ENCODE assay signal across 8 cellular contexts in genomic region chr2:20352230-20353216, GRCh38. TPM values are rescaled to one million over a fixed set of nuclear protein-coding genes. Genes with fewer than 3 reads are reported as not detected.
DNase-seq lines count a peak whose midpoint lies in the region; ATAC-seq, FAIRE-seq and TF ChIP-seq lines count a peak whose summit lies in the region.

No MANE protein-coding gene starts in this region.

- 0 out of 2 replicates have a peak overlapping the region, but pooled peaks have one; percentile 16 for H3K9ac ChIP-seq in IMR-90 (ENCODE audit: low read depth, low read length)
- peak overlapping the region; percentile 97 for H3K9ac ChIP-seq in GM12878 (ENCODE audit: control insufficient read depth, insufficient read depth, low read length)
- H3K9ac ChIP-seq in neural cell (ENCODE audit: low read length), result peak overlapping the region; percentile 91

- H3K36me3 ChIP-seq in IMR-90 (ENCODE audit: control insufficient read depth, insufficient read depth, low read length), result no peaks in the 10 kb centered on the region
- peaks cover 0 to 3% of the 10 kb centered on the region in 2 experiments; a peak in 2 of 4 replicates for H3K36me3 ChIP-seq in GM12878 (ENCODE audit: control insufficient read depth in 2 of 2, insufficient read depth in 2 of 2, low read length in 1 of 2)
- H3K36me3 ChIP-seq in neural cell (ENCODE audit: insufficient read depth, low read length), result no peaks in the 10 kb centered on the region

- H3K27me3 ChIP-seq in IMR-90 (ENCODE audit: control insufficient read depth, insufficient read depth, low read length), result no peaks in the 10 kb centered on the region
- H3K27me3 ChIP-seq in GM12878 (replicated peaks in 1 of 2; ENCODE audit: control insufficient read depth in 2 of 2, insufficient read depth in 2 of 2, low read length in 1 of 2), result no peaks in the 10 kb centered on the region
- H3K27me3 ChIP-seq in neural cell (ENCODE audit: insufficient read depth, low read depth, low read length), result no peaks in the 10 kb centered on the region

- H3K9me2 ChIP-seq in neural cell (ENCODE audit: insufficient read depth, low read length), result no peaks in the 10 kb centered on the region

- dilution Hi-C loops in IMR-90 (cut with HindIII; ENCODE audit: low sequenced_read_pairs, unreplicated experiment), result no loop called here

- H2AK9ac ChIP-seq in IMR-90 (replicated peaks; ENCODE audit: low read depth, low read length, poor library complexity), result no peak overlapping the region

- SMC1A ChIA-PET in GM12878 (lab: Charles Lee; ENCODE audit: uncharacterized antibody, unreplicated experiment), result interaction anchor here (0.6 to 1.9 kb wide), 12 partner anchors 10 to 71 kb away, joined by 3 to 5 read pairs (median 3); no protein-coding TSS in a partner anchor

- no peaks in the 10 kb centered on the region for H3K27me3 Mint-ChIP-seq in activated T-cell treated with anti-CD3 and anti-CD28 coated beads, Interleukin-2, amount 50 U/mL, for 72 hours (ENCODE audit: low read depth)

- peaks cover 4 to 7% of the 10 kb centered on the region in 2 donors for H3K36me3 Mint-ChIP-seq in activated T-cell treated with anti-CD3 and anti-CD28 coated beads, Interleukin-2, amount 50 U/mL, for 72 hours (ENCODE audit: insufficient read depth in 2 of 2)

- FAIRE-seq in GM12878 (lab: Jason Lieb, UNC), result no peak

- no peak overlapping the region for H2BK120ac ChIP-seq in IMR-90 (ENCODE audit: low read depth, low read length)

- H3K9me3 Mint-ChIP-seq in activated T-cell treated with anti-CD3 and anti-CD28 coated beads, Interleukin-2, amount 50 U/mL, for 72 hours, result no peaks in the 10 kb centered on the region

- H3K4me1 ChIP-seq in IMR-90 (ENCODE audit: control insufficient read depth, insufficient read depth, low read length) (peaks cover 9% of the 10 kb centered on the region), GM12878 (ENCODE audit: control insufficient read depth, insufficient read depth, low read length) (peaks cover 15% of the 10 kb centered on the region)

- H3K9me1 ChIP-seq in IMR-90 (ENCODE audit: insufficient read depth, low read length), result peaks cover 8% of the 10 kb centered on the region

- POLR2A ChIA-PET in IMR-90 (lab: Charles Lee; ENCODE audit: unreplicated experiment) (no interaction called here), GM12878 (lab: Charles Lee) (interaction anchor here (1.4 to 2.8 kb wide), 2 partner anchors 10 to 13 kb away, joined by 5 to 11 read pairs; no protein-coding TSS in a partner anchor)

- TF ChIP-seq CTCF in C4-2B (conservative IDR thresholded peaks at IDR 0.05) (no peak), IMR-90 (conservative IDR thresholded peaks at IDR 0.05; ENCODE audit: low read depth, low read length) (no peak), GM12878 (IDR thresholded peaks at IDR 0.05 in 2 of 3, conservative IDR thresholded peaks at IDR 0.05 in 1 of 3; ENCODE audit: control insufficient read depth in 2 of 3, extremely low read depth in 1 of 3, insufficient read depth in 1 of 3, low read depth in 3 of 3, low read length in 3 of 3) (no peak), neural cell (IDR thresholded peaks at IDR 0.05; ENCODE audit: poor library complexity, severe bottlenecking) (no peak)

- H3K4ac ChIP-seq in IMR-90 (ENCODE audit: low read depth, low read length), result peak overlapping the region; percentile 9; the same call in 1 of the 2 replicates

- no peak overlapping the region for H2AK5ac ChIP-seq in IMR-90 (ENCODE audit: low read depth, low read length)

- TF ChIP-seq RAD21 in IMR-90 (IDR thresholded peaks at IDR 0.05; ENCODE audit: low read length) (no peak), GM12878 (IDR thresholded peaks at IDR 0.05; ENCODE audit: insufficient read depth, low read depth, low read length) (no peak), neural cell (conservative IDR thresholded peaks at IDR 0.05) (no peak)

- peaks cover 26% of the 10 kb centered on the region for H4K20me1 ChIP-seq in IMR-90 (ENCODE audit: insufficient read depth, low read length)
- H4K20me1 ChIP-seq in GM12878 (ENCODE audit: control insufficient read depth, insufficient read depth), result peaks cover 7% of the 10 kb centered on the region
- peaks cover 19% of the 10 kb centered on the region for H4K20me1 ChIP-seq in neural cell (ENCODE audit: insufficient read depth)

- in situ Hi-C loops in IMR-90 (cut with MboI; ENCODE audit: low sequenced_read_pairs), result no loop called here
- in situ Hi-C loops in GM12878 (cut with MboI), result no loop called here

- peaks cover 22% of the 10 kb centered on the region for H3K4me1 Mint-ChIP-seq in activated T-cell treated with anti-CD3 and anti-CD28 coated beads, Interleukin-2, amount 50 U/mL, for 72 hours (ENCODE audit: low read depth)

- TF ChIP-seq EP300 in GM12878 (IDR thresholded peaks at IDR 0.05; ENCODE audit: borderline replicate concordance in 1 of 2, control insufficient read depth in 1 of 2, low read depth in 2 of 2, low read length in 2 of 2), result no peak
- no peak for TF ChIP-seq EP300 in neural cell (conservative IDR thresholded peaks at IDR 0.05; ENCODE audit: poor library complexity, severe bottlenecking)

- no peak for DNase-seq in IMR-90
- no peak for DNase-seq in GM12878 (ENCODE audit: low read depth, low spot score)
- no peak for DNase-seq in dermis blood vessel endothelial cell
- no peak for DNase-seq in NK-92 (lab: John Stamatoyannopoulos, UW; ENCODE audit: unreplicated experiment)
- no peak for DNase-seq in activated T-cell treated with anti-CD3 and anti-CD28 coated beads, Interleukin-2, amount 50 U/mL, for 72 hours
- no peak for DNase-seq in GF-D8 (lab: John Stamatoyannopoulos, UW)

- no peak overlapping the region for H2BK15ac ChIP-seq in IMR-90 (ENCODE audit: low read depth, low read length)

- ATAC-seq in IMR-90 (ENCODE audit: low read depth) (no peak), GM12878 (no peak)
- ATAC-seq in activated T-cell treated with anti-CD3 and anti-CD28 coated beads, Interleukin-2, amount 50 U/mL, for 72 hours (replicated peaks in 1 of 2), result no peak

- H3K4me3 Mint-ChIP-seq in activated T-cell treated with anti-CD3 and anti-CD28 coated beads, Interleukin-2, amount 50 U/mL, for 72 hours, result no peak overlapping the region

- CTCF ChIA-PET in IMR-90 (lab: Yijun Ruan, JAX), result no interaction called here
- CTCF ChIA-PET in GM12878 (lab: Yijun Ruan, JAX), result interaction anchor here (0.7 to 4.3 kb wide), 5 partner anchors 10 to 87 kb away, joined by 3 to 29 read pairs (median 4); no protein-coding TSS in a partner anchor

- WGBS in IMR-90 (ENCODE audit: extremely low coverage in 2 of 2, insufficient read length in 1 of 2), 2 experiments, result no CpG with 5 or more reads among the region's 9 CpGs
- 76% methylated on average over 9 of the region's 9 CpGs for WGBS in GM12878 (ENCODE audit: insufficient coverage, insufficient replicate concordance, low lambda C conversion rate, missing lambda C conversion rate)

- intact Hi-C loops in IMR-90 (cut with micrococcal nuclease) (no loop called here), GM12878 (cut with micrococcal nuclease; ENCODE audit: unreplicated experiment) (no loop called here)

- H3K14ac ChIP-seq in IMR-90 (replicated peaks; ENCODE audit: low read depth, low read length), result no peak overlapping the region

- no peak overlapping the region for H2BK5ac ChIP-seq in IMR-90 (ENCODE audit: low read depth, low read length, poor library complexity, severe bottlenecking)

- BruUV-seq in IMR-90 (replicated peaks; lab: Mats Ljungman, UMichigan), result no TSS peak
- BruUV-seq in GM12878 (replicated peaks; lab: Mats Ljungman, UMichigan), result no TSS peak

- H2AFZ ChIP-seq in IMR-90 (replicated peaks; ENCODE audit: low read length, poor library complexity), result peak overlapping the region; percentile 47
- peak overlapping the region; percentile 97 for H2AFZ ChIP-seq in GM12878 (ENCODE audit: control insufficient read depth, low read depth, low read length)
- H2AFZ ChIP-seq in neural cell (ENCODE audit: low read depth, low read length), result no peak overlapping the region

- peaks cover 0 to 20% of the 10 kb centered on the region in 2 experiments; a peak in 3 of 4 replicates for H3K79me1 ChIP-seq in IMR-90 (ENCODE audit: low read depth in 1 of 2, low read length in 2 of 2)

- H3K4me3 ChIP-seq in IMR-90 (ENCODE audit: insufficient read depth, low read depth, low read length) (no peak overlapping the region), GM12878 (peak overlapping the region; percentile 66; the same call in 1 of the 2 replicates), neural cell (ENCODE audit: low read length) (peak overlapping the region; percentile 89)

- H3K18ac ChIP-seq in IMR-90 (ENCODE audit: low read depth, low read length), result no peak overlapping the region

- no peak overlapping the region for H3K56ac ChIP-seq in IMR-90 (ENCODE audit: extremely low read depth, insufficient read depth, low read length)

- H3K23ac ChIP-seq in IMR-90 (ENCODE audit: low read depth, low read length), result peak overlapping the region; percentile 39; the same call in 1 of the 2 replicates

- RAD21 ChIA-PET in GM12878 (lab: Charles Lee; ENCODE audit: unreplicated experiment), result interaction anchor here (0.7 to 1.8 kb wide), 6 partner anchors 11 to 127 kb away, joined by 3 to 11 read pairs (median 3); no protein-coding TSS in a partner anchor

- no peaks in the 10 kb centered on the region for H3K9me3 ChIP-seq in IMR-90 (ENCODE audit: control insufficient read depth, insufficient read depth, low read length)
- H3K9me3 ChIP-seq in GM12878 (replicated peaks; ENCODE audit: control insufficient read depth, insufficient read depth, low read length), result no peaks in the 10 kb centered on the region
- no peaks in the 10 kb centered on the region for H3K9me3 ChIP-seq in neural cell (ENCODE audit: low read length)

- H4K8ac ChIP-seq in IMR-90 (ENCODE audit: low read depth in 2 of 2, low read length in 2 of 2), result peak overlapping the region in 1 of 2 experiments; percentile 98; a peak in 2 of 4 replicates

- H3K27ac Mint-ChIP-seq in activated T-cell treated with anti-CD3 and anti-CD28 coated beads, Interleukin-2, amount 50 U/mL, for 72 hours, result no peak overlapping the region

- H3K4me2 ChIP-seq in IMR-90 (ENCODE audit: low read depth, low read length) (no peak overlapping the region), GM12878 (ENCODE audit: control insufficient read depth, insufficient read depth) (peak overlapping the region; percentile 95), neural cell (ENCODE audit: low read length) (peak overlapping the region; percentile 60)

- H4K5ac ChIP-seq in IMR-90 (ENCODE audit: low read depth, low read length), result peak overlapping the region; percentile 53; the same call in 1 of the 2 replicates

- no peak overlapping the region for H2BK20ac ChIP-seq in IMR-90 (ENCODE audit: low read depth, low read length)

- peaks cover 8% of the 10 kb centered on the region for H3F3A ChIP-seq in neural cell (ENCODE audit: insufficient read depth, low read length, poor library complexity, severe bottlenecking)

- H3K79me2 ChIP-seq in GM12878 (ENCODE audit: control insufficient read depth, insufficient read depth, low read length) (peaks cover 30% of the 10 kb centered on the region), neural cell (replicated peaks; ENCODE audit: insufficient read depth, low read length) (peaks cover 26% of the 10 kb centered on the region)

- H3K27ac ChIP-seq in C4-2B (peak overlapping the region; percentile 97), IMR-90 (ENCODE audit: insufficient read depth, low read length) (no peak overlapping the region), GM12878 (ENCODE audit: control insufficient read depth, insufficient read depth) (peak overlapping the region; percentile 98), neural cell (ENCODE audit: low read length) (peak overlapping the region; percentile 96)

- H4K91ac ChIP-seq in IMR-90 (ENCODE audit: insufficient read depth, low read depth, low read length), result no peak overlapping the region

- TF ChIP-seq POLR2A in IMR-90 (IDR thresholded peaks at IDR 0.05; ENCODE audit: low read depth, low read length) (no peak), GM12878 (IDR thresholded peaks at IDR 0.05; ENCODE audit: low read depth, low read length) (no peak)

RNA-seq across cellular contexts. Expression of gene PUM2, which starts 1.9 kb away (rescaled TPM):
- total RNA-seq in IMR-90 (2012; rRNA removed) (35.6 and 38.4 TPM in 2 replicates), GM12878 (2014; rRNA removed) (20.7 and 22.6 TPM in 2 replicates), GM12878 (2014; rRNA removed; fragmentation: Illumina TruSeq; extraction: Trizol) (30.0 and 31.4 TPM in 2 replicates), GM12878 (2021) (76.9 and 80.2 TPM in 2 replicates), dermis blood vessel endothelial cell (48.0 and 81.2 TPM in 2 replicates)
- polyA plus RNA-seq in IMR-90 (2012; rRNA removed) (16.4 and 18.8 TPM in 2 replicates), GM12878 (2011; rRNA removed) (87.6 and 105 TPM in 2 replicates), GM12878 (2014; fragmentation: Illumina TruSeq; extraction: Trizol) (55.8 and 73.1 TPM in 2 replicates), GM12878 (2014; fragmentation: Nextera tagmentation; extraction: Ambion mirVana) (10 to 100 TPM; 14.5 to 17.8 TPM), GM12878 (2014; rRNA removed) (43.6 and 47.4 TPM in 2 replicates), GM12878 (2016; fragmentation: Nextera tagmentation; extraction: Ambion mirVana) (10 to 100 TPM; 23.9 to 27.4 TPM), neural cell (36.1 and 37.0 TPM in 2 replicates)
- polyA plus RNA-seq in IMR-90 (2012; cell fraction: cytosol; rRNA removed), result 4.5 and 6.3 TPM in 2 replicates
- 8.0 and 28.7 TPM in 2 replicates for polyA plus RNA-seq in IMR-90 (2012; cell fraction: nucleus; rRNA removed; ENCODE audit: low replicate concordance)
- 118 and 124 TPM in 2 replicates for total RNA-seq in GM12878 (2013; cell fraction: nucleolus; rRNA removed)
- polyA plus RNA-seq in GM12878 (2011; ENCODE audit: low read depth), result 21.9 TPM
- 51.9 and 57.3 TPM in 2 replicates for polyA plus RNA-seq in GM12878 (2011; cell fraction: cytosol; rRNA removed)
- 41.2 and 44.4 TPM in 2 replicates for polyA plus RNA-seq in GM12878 (2011; cell fraction: nucleus; rRNA removed)
- 32.6 and 44.2 TPM in 2 replicates for polyA plus RNA-seq in GM12878 (2012)
- polyA minus RNA-seq in GM12878 (2011; rRNA and poly(A)+ RNA removed), result 282 and 345 TPM in 2 replicates
- 67.8 and 78.9 TPM in 2 replicates for polyA minus RNA-seq in GM12878 (2011; cell fraction: cytosol; rRNA and poly(A)+ RNA removed)
- 72.5 and 92.7 TPM in 2 replicates for polyA minus RNA-seq in GM12878 (2011; cell fraction: nucleus; rRNA and poly(A)+ RNA removed)
- polyA minus RNA-seq in neural cell, result 179 and 214 TPM in 2 replicates
- 100 to 1,000 TPM; 109 to 113 TPM for total RNA-seq in activated T-cell treated with anti-CD3 and anti-CD28 coated beads, Interleukin-2, amount 50 U/mL, for 72 hours

Comparison
In these comparisons a context has a peak if more than half of its experiments do, and no peak if none do; other contexts are left out.
1. H3K9ac ChIP-seq: peak in every context shown above with its lines; median percentile 97 in GM12878; 91 in neural cell; 16 in IMR-90.